Comparison of ENCODE assay signal across 9 cellular contexts in genomic region chr6:161405418-161405817, GRCh38.
"Had no signal": no experiment of that assay in that cellular context is flagged by ENCODE, and none has a peak within 500 bp of the region (broad histone marks: within the 10 kb centered on the region; RNA-seq: fewer than 3 reads in every experiment).

No MANE protein-coding gene starts in this region.

- FAIRE-seq: H1, H54, HTR-8/SVneo, K562 had no signal

- H3K9me3 Mint-ChIP-seq: HFFc6 had no signal

- H3K4me2 ChIP-seq: GM23338 had no signal

- DNase-seq: H9, HCEC 1CT, HFFc6, IMR-90 had no signal

- H3K4me3 Mint-ChIP-seq: GM23338, H9, HFFc6 had no signal

- ATAC-seq: GM23338, K562 had no signal

- H2AFZ ChIP-seq: GM23338 had no signal

- H3K27ac Mint-ChIP-seq: GM23338, H9, HFFc6 had no signal

- H3K4me3 ChIP-seq: GM23338, K562 had no signal
